ENCODE assay signal across 8 cellular contexts in the genomic region with DNA sequence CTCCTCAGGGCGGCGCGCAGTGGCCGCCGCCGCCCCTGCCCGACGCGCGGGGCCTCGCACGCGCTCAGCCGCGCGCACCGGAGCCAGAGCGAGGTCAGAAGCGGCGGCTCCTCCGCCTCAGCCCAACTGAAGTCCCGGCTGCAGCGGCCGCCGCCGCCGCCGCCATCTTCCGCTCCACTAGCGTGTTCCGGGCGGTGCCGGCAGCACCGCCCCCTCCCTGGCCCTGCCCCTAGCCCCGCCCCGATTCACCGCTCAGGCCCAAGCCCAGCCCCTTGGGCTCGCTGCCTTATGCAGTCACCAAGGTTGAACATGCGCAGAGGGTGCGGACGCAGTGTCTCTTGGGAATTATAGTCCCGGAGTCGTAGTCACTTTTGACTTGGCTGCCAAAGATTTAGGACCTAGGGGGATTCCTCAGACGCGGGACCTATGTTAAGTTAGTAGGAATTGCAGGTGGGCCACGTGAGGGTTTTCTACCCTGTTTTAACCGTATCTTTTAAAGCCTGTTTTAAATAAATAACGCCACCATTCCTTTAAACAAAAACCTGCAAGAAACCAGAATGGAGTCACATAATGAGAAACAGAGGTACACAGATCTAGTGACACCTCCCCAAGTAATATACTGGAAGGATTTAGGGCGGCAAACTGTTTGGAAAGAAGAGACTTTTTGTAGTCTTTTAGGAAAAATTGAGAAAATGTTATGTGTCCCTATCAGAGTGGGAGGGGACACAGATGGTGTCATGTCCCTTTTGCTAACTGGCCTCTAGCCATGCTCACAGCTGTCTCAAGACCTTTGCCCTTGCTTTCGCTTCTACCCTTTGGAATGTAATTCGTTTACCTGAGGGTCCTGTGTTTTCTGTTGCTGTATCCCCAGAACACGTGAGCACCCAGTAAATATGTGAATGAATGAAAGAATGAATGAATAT. TPM values are rescaled to one million over a fixed set of nuclear protein-coding genes. Genes with fewer than 3 reads are reported as not detected.
DNase-seq lines count a peak whose midpoint lies in the region; ATAC-seq and TF ChIP-seq lines count a peak whose summit lies in the region.

A gene with protein sequence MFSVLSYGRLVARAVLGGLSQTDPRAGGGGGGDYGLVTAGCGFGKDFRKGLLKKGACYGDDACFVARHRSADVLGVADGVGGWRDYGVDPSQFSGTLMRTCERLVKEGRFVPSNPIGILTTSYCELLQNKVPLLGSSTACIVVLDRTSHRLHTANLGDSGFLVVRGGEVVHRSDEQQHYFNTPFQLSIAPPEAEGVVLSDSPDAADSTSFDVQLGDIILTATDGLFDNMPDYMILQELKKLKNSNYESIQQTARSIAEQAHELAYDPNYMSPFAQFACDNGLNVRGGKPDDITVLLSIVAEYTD (minus strand): TSS at position 182 of the 923 bp plus-strand sequence. CDS start 287 bp downstream, outside the sequence.

- peak within 1 kb of the TSS; percentile 91 for H3K4me2 ChIP-seq in OCI-LY1 (ENCODE audit: low read length)

- intact Hi-C loops in Calu3 (cut with micrococcal nuclease; ENCODE audit: unreplicated experiment) = no loop called here

- peak; percentile 97 for DNase-seq in Calu3
- DNase-seq in HuH-7 (ENCODE audit: low spot score) = peak; percentile 86
- peak; percentile 97 for DNase-seq in activated CD8-positive, alpha-beta memory T cell treated with anti-CD3 and anti-CD28 coated beads, Interleukin-2, amount 50 U/mL, for 4 hours
- peak; percentile 87 for DNase-seq in stimulated activated CD8-positive, alpha-beta memory T cell treated with anti-CD3 and anti-CD28 coated beads, Interleukin-15, amount 100 ng/mL, for 24 hours (ENCODE audit: low read depth)

- no peaks in the 10 kb centered on the region for H4K20me1 ChIP-seq in OCI-LY1 (ENCODE audit: insufficient read depth, low read length)

- H3K9me3 Mint-ChIP-seq in Calu3 (ENCODE audit: low read depth, unreplicated experiment) = no peaks in the 10 kb centered on the region

- H3K9ac ChIP-seq in OCI-LY1 (ENCODE audit: low read length) = peak within 1 kb of the TSS; percentile 92

- no peak within 1 kb of the TSS for H2AFZ ChIP-seq in OCI-LY1 (ENCODE audit: low read length)

- in situ Hi-C loops in endometrial microvascular endothelial cells (cut with HindIII; ENCODE audit: inconsistent ontology term, low pct_unique_long_range_greater_than_20kb, low sequenced_read_pairs) = no loop called here

- H3K27ac Mint-ChIP-seq in Calu3 (ENCODE audit: unreplicated experiment) = peak within 1 kb of the TSS; percentile 67

- H3K27ac ChIP-seq in OCI-LY1 (ENCODE audit: low read depth, low read length, poor library complexity, severe bottlenecking) (peak within 1 kb of the TSS; percentile 82), mesodermal cell (ENCODE audit: low read depth, low read length, severe bottlenecking) (no peak within 1 kb of the TSS)

- H3K27me3 Mint-ChIP-seq in Calu3 (ENCODE audit: unreplicated experiment) = no peaks in the 10 kb centered on the region

- H3K36me3 ChIP-seq in OCI-LY1 (ENCODE audit: insufficient read depth, low read length) (no peaks in the 10 kb centered on the region; the same call in 1 of the 2 replicates), mesodermal cell (ENCODE audit: control insufficient read depth, insufficient read depth, low read length) (peaks cover 9% of the 10 kb centered on the region)

- peaks cover 49% of the 10 kb centered on the region for H3K36me3 Mint-ChIP-seq in Calu3 (ENCODE audit: insufficient read depth, unreplicated experiment)

- ATAC-seq in GM21447 (IDR thresholded peaks at IDR 0.05; ENCODE audit: unreplicated experiment) = peak; percentile 72

- H3K4me1 ChIP-seq in OCI-LY1 (ENCODE audit: insufficient read depth, low read length, severe bottlenecking) (peaks cover 61% of the 10 kb centered on the region), mesodermal cell (ENCODE audit: control insufficient read depth, insufficient read depth, low read length, poor library complexity, severe bottlenecking) (peaks cover 10% of the 10 kb centered on the region)

- no peaks in the 10 kb centered on the region for H3F3A ChIP-seq in OCI-LY1 (ENCODE audit: insufficient read depth, low read length)

- 3% methylated on average over 39 to 41 of the region's 52 CpGs for WGBS in mesodermal cell (ENCODE audit: insufficient coverage in 2 of 2), 2 experiments

- peaks cover 43% of the 10 kb centered on the region for H3K4me1 Mint-ChIP-seq in Calu3 (ENCODE audit: low read depth, unreplicated experiment)

- TSS peak; percentile 47 for BruUV-seq in Calu3 (replicated peaks; lab: Mats Ljungman, UMichigan)

- no peaks in the 10 kb centered on the region for H3K27me3 ChIP-seq in OCI-LY1 (ENCODE audit: insufficient read depth, low read length)

- H3K4me3 Mint-ChIP-seq in Calu3 (ENCODE audit: low read depth, unreplicated experiment) = peak within 1 kb of the TSS; percentile 98

- H3K4me3 ChIP-seq in OCI-LY1 (ENCODE audit: low read depth, low read length, poor library complexity, severe bottlenecking) (peak within 1 kb of the TSS; percentile 98), mesodermal cell (ENCODE audit: extremely low read depth, insufficient read depth, low read length, poor library complexity, severe bottlenecking) (peak within 1 kb of the TSS; percentile 89)

- no peak for TF ChIP-seq CTCF in Calu3 (IDR thresholded peaks at IDR 0.05; ENCODE audit: unreplicated experiment)
- no peak for TF ChIP-seq CTCF in OCI-LY1 (IDR thresholded peaks at IDR 0.05; ENCODE audit: low read length)

- H3K79me2 ChIP-seq in OCI-LY1 (ENCODE audit: insufficient read depth, low read length) = peaks cover 44% of the 10 kb centered on the region

- CTCF ChIA-PET in Calu3 (lab: Charles Lee) = no interaction called here

- H3K9me2 ChIP-seq in OCI-LY1 (ENCODE audit: low read depth, low read length) = no peaks in the 10 kb centered on the region

- H3K9me3 ChIP-seq in OCI-LY1 (ENCODE audit: low read length) (no peaks in the 10 kb centered on the region), mesodermal cell (ENCODE audit: control insufficient read depth, low read length) (no peaks in the 10 kb centered on the region)

RNA-seq across cellular contexts. Expression of the gene that starts here (rescaled TPM):
- total RNA-seq in Calu3 (2022) = 26.0 and 27.8 TPM in 2 replicates
- total RNA-seq in endometrial microvascular endothelial cells (ENCODE audit: inconsistent ontology term) = 11.3 TPM
- 11.6 TPM for polyA plus RNA-seq in mesodermal cell (2013, experiment 1 of 2)
- polyA plus RNA-seq in mesodermal cell (2013, experiment 2 of 2) = 10.8 TPM
